Comparison of ENCODE assay signal across 9 cellular contexts in genomic region chr7:102933763-102934162, GRCh38. TPM values are rescaled to one million over a fixed set of nuclear protein-coding genes. Genes with fewer than 3 reads are reported as not detected.
DNase-seq lines count a peak whose midpoint lies in the region; ATAC-seq and TF ChIP-seq lines count a peak whose summit lies in the region.
"Had no signal": no experiment of that assay in that cellular context is flagged by ENCODE, and none has a peak within 500 bp of the region (broad histone marks: within the 10 kb centered on the region; RNA-seq: fewer than 3 reads in every experiment).

No MANE protein-coding gene starts in this region.

- intact Hi-C loops in right cardiac atrium (cut with DNase I): no loop called here
- intact Hi-C loops in activated CD8-positive, alpha-beta T cell treated with anti-CD3 and anti-CD28 coated beads for 36 hours (cut with micrococcal nuclease): no loop called here

- H3K9me3 ChIP-seq in right cardiac atrium (ENCODE audit: control insufficient read depth, low read length): no peaks in the 10 kb centered on the region

- no peak overlapping the region for H3K27ac Mint-ChIP-seq in activated CD8-positive, alpha-beta T cell treated with anti-CD3 and anti-CD28 coated beads for 36 hours
- H3K27ac Mint-ChIP-seq: activated T-helper 17 cell treated with anti-CD3 and anti-CD28 coated beads, Interleukin-2, amount 50 U/mL, for 72 hours had no signal

- peak overlapping the region; percentile 89 for H3K27ac ChIP-seq in right cardiac atrium (ENCODE audit: low read length)

- POLR2A ChIA-PET in activated CD8-positive, alpha-beta T cell treated with anti-CD3 and anti-CD28 coated beads for 36 hours (lab: Charles Lee): no interaction called here

- no peaks in the 10 kb centered on the region for H3K9me3 Mint-ChIP-seq in activated CD8-positive, alpha-beta T cell treated with anti-CD3 and anti-CD28 coated beads for 36 hours
- H3K9me3 Mint-ChIP-seq: activated T-helper 17 cell treated with anti-CD3 and anti-CD28 coated beads, Interleukin-2, amount 50 U/mL, for 72 hours had no signal

- H3K4me3 Mint-ChIP-seq in activated CD8-positive, alpha-beta T cell treated with anti-CD3 and anti-CD28 coated beads for 36 hours: no peak overlapping the region
- H3K4me3 Mint-ChIP-seq: activated T-helper 17 cell treated with anti-CD3 and anti-CD28 coated beads, Interleukin-2, amount 50 U/mL, for 72 hours had no signal

- peak; percentile 97 to 98 for ATAC-seq in right cardiac atrium
- ATAC-seq in GM19035 (IDR thresholded peaks at IDR 0.05; ENCODE audit: unreplicated experiment): no peak
- ATAC-seq in activated CD8-positive, alpha-beta T cell treated with anti-CD3 and anti-CD28 coated beads for 36 hours: no peak
- ATAC-seq: activated T-helper 17 cell treated with anti-CD3 and anti-CD28 coated beads, Interleukin-2, amount 50 U/mL, for 72 hours had no signal

- WGBS in right cardiac atrium: 57% methylated on average over 15 of the region's 15 CpGs

- H3K4me3 ChIP-seq in right cardiac atrium (ENCODE audit: low read length): no peak overlapping the region

- H3K27me3 Mint-ChIP-seq in activated CD8-positive, alpha-beta T cell treated with anti-CD3 and anti-CD28 coated beads for 36 hours: no peaks in the 10 kb centered on the region

- no peak for TF ChIP-seq CTCF in activated CD8-positive, alpha-beta T cell treated with anti-CD3 and anti-CD28 coated beads for 36 hours (IDR thresholded peaks at IDR 0.05)

- no peaks in the 10 kb centered on the region for H3K4me1 Mint-ChIP-seq in activated CD8-positive, alpha-beta T cell treated with anti-CD3 and anti-CD28 coated beads for 36 hours (ENCODE audit: low read depth)
- H3K4me1 Mint-ChIP-seq: activated T-helper 17 cell treated with anti-CD3 and anti-CD28 coated beads, Interleukin-2, amount 50 U/mL, for 72 hours had no signal

- no peaks in the 10 kb centered on the region for H3K4me1 ChIP-seq in right cardiac atrium (ENCODE audit: control insufficient read depth, insufficient read depth, low read length)

- CTCF ChIA-PET in activated CD8-positive, alpha-beta T cell treated with anti-CD3 and anti-CD28 coated beads for 36 hours (lab: Charles Lee): no interaction called here

- H3K27me3 ChIP-seq in right cardiac atrium (ENCODE audit: control insufficient read depth, insufficient read depth): no peaks in the 10 kb centered on the region

- DNase-seq in ELF-1 (ENCODE audit: low read depth, low spot score) (peak; percentile 82), astrocyte of the hippocampus (ENCODE audit: low read depth, low spot score) (peak; percentile 94), right cardiac atrium (peak; percentile 89 to 92 (median 90)), retina (peak; percentile 79), NCI-H82 (lab: John Stamatoyannopoulos, UW) (no peak)
- DNase-seq in activated CD4-positive, alpha-beta T cell treated with anti-CD3 and anti-CD28 coated beads for 48 hours: no peak
- DNase-seq in activated CD8-positive, alpha-beta T cell treated with anti-CD3 and anti-CD28 coated beads for 36 hours: no peak

- no peaks in the 10 kb centered on the region for H3K36me3 Mint-ChIP-seq in activated CD8-positive, alpha-beta T cell treated with anti-CD3 and anti-CD28 coated beads for 36 hours (ENCODE audit: low read depth)

RNA-seq across cellular contexts. Expression of gene LRRC17, which starts 21.0 kb away (rescaled TPM):
- total RNA-seq in right cardiac atrium: 1 to 10 TPM; 3.0 to 6.7 (median 4.9) TPM
- 6.2 TPM for polyA plus RNA-seq in right cardiac atrium
- not detected for total RNA-seq in activated CD8-positive, alpha-beta T cell treated with anti-CD3 and anti-CD28 coated beads for 36 hours
- total RNA-seq: activated T-helper 17 cell treated with anti-CD3 and anti-CD28 coated beads, Interleukin-2, amount 50 U/mL, for 72 hours had no signal

Comparison
In these comparisons a context has a peak if more than half of its experiments do, and no peak if none do; other contexts are left out.
1. DNase-seq: peak in ELF-1 (single experiment), astrocyte of the hippocampus (single experiment), right cardiac atrium (3 of 3) and retina (single experiment); none in activated CD4-positive, alpha-beta T cell treated with anti-CD3 and anti-CD28 coated beads for 48 hours (single experiment), NCI-H82 (single experiment) and activated CD8-positive, alpha-beta T cell treated with anti-CD3 and anti-CD28 coated beads for 36 hours (single experiment).
2. ATAC-seq: peak in right cardiac atrium (2 of 2); none in GM19035 (single experiment) and activated CD8-positive, alpha-beta T cell treated with anti-CD3 and anti-CD28 coated beads for 36 hours (single experiment).